21 cellular contexts compared by ENCODE assay signal in the genomic region with DNA sequence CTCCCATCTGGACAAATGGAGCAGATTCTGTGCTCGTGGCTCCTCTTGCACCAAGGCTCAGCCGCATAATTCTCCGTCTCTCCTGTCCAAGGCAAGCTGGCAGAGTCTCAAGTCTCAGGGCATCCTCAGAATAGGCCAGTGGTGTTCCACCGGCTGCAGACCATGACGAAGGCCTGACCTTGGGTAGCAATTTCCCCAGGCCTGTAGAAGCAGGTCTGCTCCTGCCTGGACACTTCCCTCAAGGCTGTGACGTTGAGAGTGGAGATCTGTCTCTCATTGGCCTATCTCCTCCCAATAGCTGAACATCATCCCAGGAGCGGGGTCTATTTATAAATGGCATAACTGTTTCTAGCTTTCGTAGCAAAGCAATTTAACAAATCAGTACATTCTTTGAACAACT. TPM values are rescaled to one million over a fixed set of nuclear protein-coding genes. Genes with fewer than 3 reads are reported as not detected.
A peak's percentile ranks its signal among the peaks of the same experiment; 100 is the strongest.
DNase-seq lines count a peak whose midpoint lies in the region; ATAC-seq, FAIRE-seq and TF ChIP-seq lines count a peak whose summit lies in the region.
"Had no signal": no experiment of that assay in that cellular context is flagged by ENCODE, and none has a peak within 500 bp of the region (broad histone marks: within the 10 kb centered on the region; RNA-seq: fewer than 3 reads in every experiment).

No MANE protein-coding gene starts in this region.

- H2BK12ac ChIP-seq in H1 (ENCODE audit: low read depth, low read length) (no peak overlapping the region), neuronal stem cell (ENCODE audit: low read length) (no peak overlapping the region)

- H3K18ac ChIP-seq in H1 (ENCODE audit: extremely low read depth, low read length) (no peak overlapping the region), neuronal stem cell (ENCODE audit: low read length) (no peak overlapping the region)

- DNase-seq in HTR-8/SVneo (ENCODE audit: insufficient read length, low spot score) (no peak), Panc1 (ENCODE audit: low read depth, low spot score) (no peak), H1 (ENCODE audit: low read depth in 1 of 2, low spot score in 2 of 2) (no peak), neuronal stem cell (ENCODE audit: low spot score) (no peak), NCI-H1105 treated with DMSO at 0.1 percent for 48 hours (lab: John Stamatoyannopoulos, UW) (no peak), iPS-NIHi11 (ENCODE audit: low spot score) (no peak), SW480 (ENCODE audit: low spot score) (no peak), NCI-H1105 (lab: John Stamatoyannopoulos, UW) (no peak)
- DNase-seq: Caco-2; CD4-positive, CD25-positive, alpha-beta regulatory T cell; CD8-positive, alpha-beta T cell; DMS79; EL; GDM1; HFFc6 had no signal

- no peaks in the 10 kb centered on the region for H3K79me2 ChIP-seq in H1 (ENCODE audit: control insufficient read depth in 1 of 2, insufficient read depth in 2 of 2, low read length in 2 of 2)

- in situ Hi-C loops in Panc1 (cut with HindIII; ENCODE audit: low pct_unique_long_range_greater_than_20kb, low sequenced_read_pairs): no loop called here

- H3K4me3 ChIP-seq in Panc1 (ENCODE audit: low read depth in 2 of 2, low read length in 2 of 2) (no peak overlapping the region), H1 (ENCODE audit: extremely low read depth in 1 of 4, insufficient read depth in 2 of 4, low read depth in 3 of 4, low read length in 4 of 4) (no peak overlapping the region), neuronal stem cell (ENCODE audit: low read length in 2 of 2) (no peak overlapping the region)
- H3K4me3 ChIP-seq: BLaER1, GM12878, GM23338, HAP-1 had no signal

- H2BK5ac ChIP-seq in H1 (ENCODE audit: low read depth, low read length): no peak overlapping the region
- H2BK5ac ChIP-seq in neuronal stem cell (ENCODE audit: low read length): no peak overlapping the region

- H3K9me3 ChIP-seq in Panc1 (ENCODE audit: control insufficient read depth, insufficient read depth, low read depth, low read length): no peaks in the 10 kb centered on the region
- H3K9me3 ChIP-seq in H1 (ENCODE audit: insufficient read depth in 2 of 2, low read depth in 1 of 2, low read length in 1 of 2): no peaks in the 10 kb centered on the region
- H3K9me3 ChIP-seq in neuronal stem cell (replicated peaks in 1 of 2; ENCODE audit: control insufficient read depth in 2 of 2, insufficient read depth in 1 of 2, low read depth in 1 of 2, low read length in 2 of 2): peaks cover 0 to 2% of the 10 kb centered on the region in 2 donors
- H3K9me3 ChIP-seq: BLaER1, Caco-2, HAP-1 had no signal

- H2BK15ac ChIP-seq in H1 (ENCODE audit: low read length) (peak overlapping the region; percentile 77), neuronal stem cell (ENCODE audit: low read length) (no peak overlapping the region)

- CTCF ChIA-PET in Panc1 (lab: Charles Lee) (no interaction called here), H1 (lab: Charles Lee; ENCODE audit: partially characterized antibody) (interaction anchor here (1.2 kb wide), 1 partner anchor 22 kb away, joined by 3 read pairs; no protein-coding TSS in a partner anchor)

- H3K4me1 ChIP-seq in Panc1 (ENCODE audit: control insufficient read depth, insufficient read depth, low read length): no peaks in the 10 kb centered on the region
- no peaks in the 10 kb centered on the region for H3K4me1 ChIP-seq in H1 (replicated peaks in 1 of 4; ENCODE audit: control insufficient read depth in 3 of 4, insufficient read depth in 4 of 4, low read length in 3 of 4)
- H3K4me1 ChIP-seq in neuronal stem cell (ENCODE audit: control insufficient read depth in 2 of 2, insufficient read depth in 1 of 2, low read depth in 1 of 2, low read length in 2 of 2): no peaks in the 10 kb centered on the region
- H3K4me1 ChIP-seq: BLaER1, Caco-2, HAP-1 had no signal

- peak overlapping the region; percentile 22 for H4K91ac ChIP-seq in H1 (replicated peaks; ENCODE audit: insufficient read length, low read length)
- H4K91ac ChIP-seq in neuronal stem cell (ENCODE audit: low read depth, low read length, poor library complexity): no peak overlapping the region

- H3K79me1 ChIP-seq in H1 (ENCODE audit: low read depth, low read length): no peaks in the 10 kb centered on the region
- no peaks in the 10 kb centered on the region for H3K79me1 ChIP-seq in neuronal stem cell (ENCODE audit: low read depth, low read length)

- ATAC-seq in Panc1: 0 out of 2 replicates have a peak, but pooled peaks have one; percentile 42
- ATAC-seq: CD8-positive, alpha-beta T cell; GM12878; GM23338 had no signal

- no peak for TF ChIP-seq POLR2A in H1 (IDR thresholded peaks at IDR 0.05; ENCODE audit: control extremely low read depth in 1 of 2, low read depth in 2 of 2, low read length in 2 of 2)

- no peak overlapping the region for H3K14ac ChIP-seq in H1 (ENCODE audit: insufficient read length)
- no peak overlapping the region for H3K14ac ChIP-seq in neuronal stem cell (ENCODE audit: low read length)

- H3K23me2 ChIP-seq in H1 (ENCODE audit: low read depth, low read length): no peaks in the 10 kb centered on the region

- no peak for TF ChIP-seq EP300 in H1 (IDR thresholded peaks at IDR 0.05; ENCODE audit: borderline replicate concordance in 1 of 2, low read depth in 2 of 2, low read length in 2 of 2)

- H3K23ac ChIP-seq in H1 (ENCODE audit: insufficient read length): no peak overlapping the region
- no peak overlapping the region for H3K23ac ChIP-seq in neuronal stem cell (ENCODE audit: low read depth, low read length, poor library complexity)

- no peaks in the 10 kb centered on the region for H4K20me1 ChIP-seq in H1 (replicated peaks in 1 of 2; ENCODE audit: control insufficient read depth in 1 of 2, insufficient read depth in 2 of 2, low read length in 2 of 2)
- H4K20me1 ChIP-seq: BLaER1 had no signal

- H3K27me3 ChIP-seq in Panc1 (ENCODE audit: control insufficient read depth, insufficient read depth, low read length): no peaks in the 10 kb centered on the region
- H3K27me3 ChIP-seq in H1 (replicated peaks in 1 of 4; ENCODE audit: control insufficient read depth in 3 of 4, extremely low read depth in 1 of 4, insufficient read depth in 3 of 4, low read length in 3 of 4): no peaks in the 10 kb centered on the region
- H3K27me3 ChIP-seq in neuronal stem cell (ENCODE audit: control insufficient read depth in 3 of 3, insufficient read depth in 3 of 3, low read depth in 1 of 3, low read length in 3 of 3): peaks cover 0 to 64% (median 0%) of the 10 kb centered on the region in 3 experiments
- H3K27me3 ChIP-seq: BLaER1 had no signal

- H3K27ac ChIP-seq in Panc1 (ENCODE audit: low read length) (no peak overlapping the region), H1 (ENCODE audit: low read depth, low read length) (no peak overlapping the region), neuronal stem cell (replicated peaks; ENCODE audit: low read length) (no peak overlapping the region)
- H3K27ac ChIP-seq: BLaER1, C4-2B had no signal

- H4K5ac ChIP-seq in H1 (ENCODE audit: insufficient read length, low read depth, low read length): no peak overlapping the region

- TF ChIP-seq RAD21 in H1 (IDR thresholded peaks at IDR 0.05 in 1 of 2, conservative IDR thresholded peaks at IDR 0.05 in 1 of 2; ENCODE audit: low read depth in 2 of 2, low read length in 2 of 2): no peak

- BruUV-seq in Panc1 (replicated peaks; lab: Mats Ljungman, UMichigan): no TSS peak

- TF ChIP-seq CTCF in Panc1 (IDR thresholded peaks at IDR 0.05) (no peak), H1 (IDR thresholded peaks at IDR 0.05; ENCODE audit: control extremely low read depth in 1 of 3, insufficient read depth in 1 of 3, low read depth in 1 of 3, low read length in 3 of 3) (no peak)

- WGBS in H1 (ENCODE audit: extremely low coverage in 1 of 2, insufficient coverage in 1 of 2, insufficient read length in 1 of 2, insufficient replicate concordance in 2 of 2, low coverage in 1 of 2, low lambda C conversion rate in 2 of 2, missing lambda C conversion rate in 1 of 2), 2 experiments: 91% methylated on average over 8 of the region's 8 CpGs; no CpG with 5 or more reads in 1 of the 2 experiments
- WGBS in neuronal stem cell (ENCODE audit: extremely low coverage in 2 of 2, insufficient read length in 2 of 2, insufficient replicate concordance in 1 of 2), 2 donors: no CpG with 5 or more reads among the region's 8 CpGs

- peak overlapping the region; percentile 7; the same call in 1 of the 2 replicates for H4K8ac ChIP-seq in H1 (ENCODE audit: extremely low read depth, insufficient read depth, low read length)
- H4K8ac ChIP-seq in neuronal stem cell (ENCODE audit: low read depth, low read length): no peak overlapping the region

- H3K9ac ChIP-seq in H1 (replicated peaks in 1 of 4; ENCODE audit: extremely low read depth in 1 of 4, low read depth in 3 of 4, low read length in 3 of 4) (no peak overlapping the region), neuronal stem cell (ENCODE audit: low read depth, low read length, poor library complexity) (no peak overlapping the region)
- H3K9ac ChIP-seq: BLaER1 had no signal

- POLR2A ChIA-PET in Panc1 (lab: Charles Lee) (interaction anchor here (0.6 to 0.9 kb wide), 2 partner anchors 15 to 33 kb away, joined by 3 to 5 read pairs; no protein-coding TSS in a partner anchor), H1 (lab: Charles Lee; ENCODE audit: partially characterized antibody) (interaction anchor here (1.0 to 1.9 kb wide), 6 partner anchors 8 to 51 kb away, joined by 3 to 4 read pairs (median 4); partner anchors contain the start of genes DYNLL2 and SRSF1)

- FAIRE-seq in HTR-8/SVneo (lab: Jason Lieb, UNC): peak; percentile 73
- no peak for FAIRE-seq in H1 (lab: Jason Lieb, UNC)
- FAIRE-seq: GM12878, H54 had no signal

- 0 out of 2 replicates have a peak overlapping the region, but pooled peaks have one; percentile 52 for H2AFZ ChIP-seq in H1 (ENCODE audit: low read length)
- H2AFZ ChIP-seq in neuronal stem cell (ENCODE audit: low read length): no peak overlapping the region

- H2BK120ac ChIP-seq in H1 (replicated peaks; ENCODE audit: low read depth, low read length) (no peak overlapping the region), neuronal stem cell (ENCODE audit: low read depth, low read length) (no peak overlapping the region)

- peak overlapping the region; percentile 83; the same call in 1 of the 2 replicates for H2BK20ac ChIP-seq in H1 (ENCODE audit: low read length)

- no peak overlapping the region for H3K56ac ChIP-seq in H1 (replicated peaks; ENCODE audit: insufficient read length, low read depth, low read length)

- no peak overlapping the region for H2AK5ac ChIP-seq in H1 (ENCODE audit: low read depth, low read length)
- H2AK5ac ChIP-seq in neuronal stem cell (ENCODE audit: low read depth, low read length): peak overlapping the region; percentile 38

- no peaks in the 10 kb centered on the region for H3K36me3 ChIP-seq in Panc1 (ENCODE audit: control insufficient read depth, insufficient read depth, low read length)
- no peaks in the 10 kb centered on the region for H3K36me3 ChIP-seq in H1 (ENCODE audit: control insufficient read depth in 2 of 4, insufficient read depth in 4 of 4, low read length in 3 of 4)
- no peaks in the 10 kb centered on the region for H3K36me3 ChIP-seq in neuronal stem cell (replicated peaks in 1 of 2; ENCODE audit: control insufficient read depth in 2 of 2, insufficient read depth in 2 of 2, low read length in 2 of 2)
- H3K36me3 ChIP-seq: BLaER1, HAP-1 had no signal

- intact Hi-C loops in Panc1 (cut with micrococcal nuclease; ENCODE audit: unreplicated experiment): no loop called here

- H3K4me2 ChIP-seq in H1 (ENCODE audit: insufficient read depth in 1 of 2, low read depth in 2 of 2, low read length in 2 of 2) (no peak overlapping the region), neuronal stem cell (ENCODE audit: insufficient read depth, low read length, poor library complexity, severe bottlenecking) (no peak overlapping the region)
- H3K4me2 ChIP-seq: BLaER1, GM23338 had no signal

- H3K4ac ChIP-seq in H1 (replicated peaks; ENCODE audit: insufficient read length, low read depth, low read length) (no peak overlapping the region), neuronal stem cell (ENCODE audit: low read length) (no peak overlapping the region)

RNA-seq across cellular contexts. Expression of gene SRSF1, which starts 33.3 kb away (rescaled TPM):
- 362 TPM for total RNA-seq in Panc1 (2021; ENCODE audit: unreplicated experiment)
- polyA plus RNA-seq in Panc1 (2012; ENCODE audit: insufficient read length): 307 TPM
- 429 and 433 TPM in 2 replicates for total RNA-seq in H1 (2021; fragmentation: NEBNext Ultra II Directional; extraction: Animal tissue kit (Norgen Biotek cat#: 25700))
- 149 and 300 TPM in 2 replicates for polyA plus RNA-seq in H1 (2011; rRNA removed)
- polyA plus RNA-seq in H1 (2011; cell fraction: cytosol; rRNA removed): 280 TPM
- polyA plus RNA-seq in H1 (2011; cell fraction: nucleus; rRNA removed): 773 TPM
- polyA plus RNA-seq in H1 (2012, experiment 1 of 2): 330 to 434 TPM (median 366 TPM) in 4 replicates
- polyA plus RNA-seq in H1 (2012, experiment 2 of 2): 60.0 TPM
- 237 TPM for polyA plus RNA-seq in H1 (2013, experiment 1 of 2)
- polyA plus RNA-seq in H1 (2013, experiment 2 of 2): 241 TPM
- polyA minus RNA-seq in H1 (2011; rRNA and poly(A)+ RNA removed): 349 and 397 TPM in 2 replicates
- 389 TPM for polyA minus RNA-seq in H1 (2011; cell fraction: cytosol; rRNA and poly(A)+ RNA removed)
- 594 TPM for polyA minus RNA-seq in H1 (2011; cell fraction: nucleus; rRNA and poly(A)+ RNA removed)
- polyA plus RNA-seq in neuronal stem cell (2013, experiment 1 of 2): 212 TPM
- polyA plus RNA-seq in neuronal stem cell (2013, experiment 2 of 2): 227 TPM

RNA-seq across cellular contexts. Expression of gene DYNLL2, which starts 42.8 kb away (rescaled TPM):
- 19.8 TPM for total RNA-seq in Panc1 (2021; ENCODE audit: unreplicated experiment)
- polyA plus RNA-seq in Panc1 (2012; ENCODE audit: insufficient read length): 21.5 TPM
- 49.7 and 52.7 TPM in 2 replicates for total RNA-seq in H1 (2021; fragmentation: NEBNext Ultra II Directional; extraction: Animal tissue kit (Norgen Biotek cat#: 25700))
- polyA plus RNA-seq in H1 (2011; rRNA removed): 19.8 and 21.6 TPM in 2 replicates
- polyA plus RNA-seq in H1 (2011; cell fraction: cytosol; rRNA removed): 24.8 TPM
- 13.0 TPM for polyA plus RNA-seq in H1 (2011; cell fraction: nucleus; rRNA removed)
- 55.1 to 71.7 TPM (median 59.8 TPM) in 4 replicates for polyA plus RNA-seq in H1 (2012, experiment 1 of 2)
- 23.3 TPM for polyA plus RNA-seq in H1 (2012, experiment 2 of 2)
- polyA plus RNA-seq in H1 (2013, experiment 1 of 2): 20.9 TPM
- polyA plus RNA-seq in H1 (2013, experiment 2 of 2): 21.2 TPM
- 32.7 and 36.5 TPM in 2 replicates for polyA minus RNA-seq in H1 (2011; rRNA and poly(A)+ RNA removed)
- 18.9 TPM for polyA minus RNA-seq in H1 (2011; cell fraction: cytosol; rRNA and poly(A)+ RNA removed)
- polyA minus RNA-seq in H1 (2011; cell fraction: nucleus; rRNA and poly(A)+ RNA removed): 17.3 TPM
- polyA plus RNA-seq in neuronal stem cell (2013, experiment 1 of 2): 57.2 TPM
- polyA plus RNA-seq in neuronal stem cell (2013, experiment 2 of 2): 56.7 TPM

RNA-seq across cellular contexts. Expression of gene VEZF1, which starts 52.3 kb away (rescaled TPM):
- total RNA-seq in Panc1 (2021; ENCODE audit: unreplicated experiment): 73.5 TPM
- polyA plus RNA-seq in Panc1 (2012; ENCODE audit: insufficient read length): 50.1 TPM
- total RNA-seq in H1 (2021; fragmentation: NEBNext Ultra II Directional; extraction: Animal tissue kit (Norgen Biotek cat#: 25700)): 56.7 and 61.9 TPM in 2 replicates
- 21.5 and 28.9 TPM in 2 replicates for polyA plus RNA-seq in H1 (2011; rRNA removed)
- polyA plus RNA-seq in H1 (2011; cell fraction: cytosol; rRNA removed): 25.3 TPM
- 29.8 TPM for polyA plus RNA-seq in H1 (2011; cell fraction: nucleus; rRNA removed)
- 33.3 to 43.5 TPM (median 39.8 TPM) in 4 replicates for polyA plus RNA-seq in H1 (2012, experiment 1 of 2)
- 5.7 TPM for polyA plus RNA-seq in H1 (2012, experiment 2 of 2)
- 39.2 TPM for polyA plus RNA-seq in H1 (2013, experiment 1 of 2)
- 38.4 TPM for polyA plus RNA-seq in H1 (2013, experiment 2 of 2)
- 81.4 and 108 TPM in 2 replicates for polyA minus RNA-seq in H1 (2011; rRNA and poly(A)+ RNA removed)
- 35.6 TPM for polyA minus RNA-seq in H1 (2011; cell fraction: cytosol; rRNA and poly(A)+ RNA removed)
- polyA minus RNA-seq in H1 (2011; cell fraction: nucleus; rRNA and poly(A)+ RNA removed): 51.1 TPM
- 83.0 TPM for polyA plus RNA-seq in neuronal stem cell (2013, experiment 1 of 2)
- polyA plus RNA-seq in neuronal stem cell (2013, experiment 2 of 2): 85.4 TPM
